8 cellular contexts compared by ENCODE assay signal in the genomic region with DNA sequence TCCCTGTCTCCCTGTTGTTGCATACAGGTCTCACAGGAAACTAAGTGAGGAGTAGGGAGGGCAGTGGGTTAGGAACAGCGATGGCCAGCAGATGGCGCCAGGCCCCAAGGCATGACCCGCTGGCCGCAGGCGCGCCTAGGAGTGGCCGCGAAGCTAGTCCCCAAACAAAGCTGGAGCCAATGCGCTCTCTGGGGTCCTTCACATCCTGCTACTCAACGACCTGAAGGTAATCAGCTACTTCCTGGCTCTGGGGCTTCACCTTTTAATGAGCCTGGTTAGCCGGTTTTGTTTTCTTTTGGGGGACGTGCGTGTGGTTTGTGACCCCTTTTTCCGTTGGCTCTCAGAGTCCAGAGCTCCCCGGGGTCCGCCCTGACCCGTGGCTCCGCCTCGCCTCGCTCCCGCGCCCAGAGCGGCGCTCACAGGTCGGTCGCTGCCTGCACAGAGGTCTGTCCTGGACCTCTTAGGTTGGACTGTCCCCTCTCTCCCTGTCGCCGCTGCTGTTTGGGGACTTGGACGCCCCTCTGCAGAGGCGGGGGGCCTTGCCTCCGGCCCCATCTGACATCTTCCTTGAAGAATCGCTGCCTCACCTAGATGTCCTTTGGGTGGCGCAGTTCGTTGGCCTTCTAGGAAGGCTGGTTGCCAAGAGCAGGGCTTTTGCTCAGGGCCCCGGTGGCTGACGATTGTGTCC.
DNase-seq lines count a peak whose midpoint lies in the region; ATAC-seq, FAIRE-seq and TF ChIP-seq lines count a peak whose summit lies in the region.

No MANE protein-coding gene starts in this region.

- POLR2A ChIA-PET in Caco-2 (lab: Charles Lee) = interaction anchor here (0.6 to 1.2 kb wide), 6 partner anchors 10 to 616 kb away, joined by 3 to 6 read pairs (median 3); no protein-coding TSS in a partner anchor

- CTCF ChIA-PET in Caco-2 (lab: Charles Lee) = interaction anchor here (0.5 to 5.3 kb wide), 69 partner anchors 9 to 1434 kb away, joined by 3 to 128 read pairs (median 5); partner anchors contain the start of genes GTF3A, MTIF3, POLR1D and RASL11A

- intact Hi-C loops in Caco-2 (cut with micrococcal nuclease; ENCODE audit: unreplicated experiment) = loop anchor here (1.0 kb wide), 4 partner anchors 12 to 636 kb away; no protein-coding TSS in a partner anchor

- H3K27ac ChIP-seq in HUES64 (ENCODE audit: low read depth, low read length) = no peak overlapping the region

- BruUV-seq in Caco-2 (replicated peaks; lab: Mats Ljungman, UMichigan) = no TSS peak

- H3K27ac Mint-ChIP-seq in Caco-2 (ENCODE audit: unreplicated experiment) = peak overlapping the region; percentile 28
- no peak overlapping the region for H3K27ac Mint-ChIP-seq in activated T-helper 17 cell treated with anti-CD3 and anti-CD28 coated beads, Interleukin-2, amount 50 U/mL, for 72 hours
- no peak overlapping the region for H3K27ac Mint-ChIP-seq in nephron progenitor cell

- 4% methylated on average over 36 of the region's 36 CpGs for WGBS in HUES64

- FAIRE-seq in RCC 7860 (lab: Jason Lieb, UNC) = no peak

- H3K36me3 ChIP-seq in Caco-2 (ENCODE audit: control insufficient read depth, insufficient read depth, low read length) (no peaks in the 10 kb centered on the region; the same call in 1 of the 2 replicates), HUES64 (ENCODE audit: insufficient read depth, low read length) (no peaks in the 10 kb centered on the region)

- H3K4me1 ChIP-seq in Caco-2 (peaks cover 4% of the 10 kb centered on the region; the same call in 1 of the 2 replicates), HUES64 (ENCODE audit: insufficient read depth, low read length) (peaks cover 4% of the 10 kb centered on the region; the same call in 1 of the 2 replicates)

- peak overlapping the region; percentile 44 for H3K4me3 ChIP-seq in Caco-2 (ENCODE audit: low read depth, low read length)
- peak overlapping the region; percentile 64 for H3K4me3 ChIP-seq in HUES64 (ENCODE audit: low read length)

- no peaks in the 10 kb centered on the region for H3K9me3 ChIP-seq in Caco-2
- no peaks in the 10 kb centered on the region for H3K9me3 ChIP-seq in HUES64 (ENCODE audit: insufficient read depth, low read depth, low read length)

- H3K9ac ChIP-seq in HUES64 (ENCODE audit: low read depth, low read length) = peak overlapping the region; percentile 73

- peak; percentile 79 for ATAC-seq in GM19455 (IDR thresholded peaks at IDR 0.05; ENCODE audit: unreplicated experiment)
- ATAC-seq in activated T-helper 17 cell treated with anti-CD3 and anti-CD28 coated beads, Interleukin-2, amount 50 U/mL, for 72 hours (replicated peaks) = peak; percentile 95

- H3K9me3 Mint-ChIP-seq in Caco-2 (ENCODE audit: unreplicated experiment) (no peaks in the 10 kb centered on the region), nephron progenitor cell (no peaks in the 10 kb centered on the region)
- H3K9me3 Mint-ChIP-seq in activated T-helper 17 cell treated with anti-CD3 and anti-CD28 coated beads, Interleukin-2, amount 50 U/mL, for 72 hours = no peaks in the 10 kb centered on the region

- H3K36me3 Mint-ChIP-seq in Caco-2 (ENCODE audit: insufficient read depth, unreplicated experiment) = no peaks in the 10 kb centered on the region
- no peaks in the 10 kb centered on the region for H3K36me3 Mint-ChIP-seq in activated T-helper 17 cell treated with anti-CD3 and anti-CD28 coated beads, Interleukin-2, amount 50 U/mL, for 72 hours (ENCODE audit: low read depth)
- H3K36me3 Mint-ChIP-seq in nephron progenitor cell (ENCODE audit: low read depth) = no peaks in the 10 kb centered on the region

- H3K27me3 Mint-ChIP-seq in Caco-2 (ENCODE audit: insufficient read depth, unreplicated experiment) (no peaks in the 10 kb centered on the region), nephron progenitor cell (ENCODE audit: low read depth, poor library complexity) (peaks cover 38% of the 10 kb centered on the region)
- H3K27me3 Mint-ChIP-seq in activated T-helper 17 cell treated with anti-CD3 and anti-CD28 coated beads, Interleukin-2, amount 50 U/mL, for 72 hours = peaks cover 24% of the 10 kb centered on the region

- TF ChIP-seq CTCF in Caco-2 (IDR thresholded peaks at IDR 0.05; ENCODE audit: insufficient read depth in 1 of 2, low read depth in 1 of 2, low read length in 1 of 2, severe bottlenecking in 1 of 2, unreplicated experiment in 1 of 2) (peak; percentile 94 to 98), nephron progenitor cell (IDR thresholded peaks at IDR 0.05) (peak; percentile 90)

- H3K4me1 Mint-ChIP-seq in Caco-2 (ENCODE audit: low read depth, unreplicated experiment) (peaks cover 18% of the 10 kb centered on the region), nephron progenitor cell (peaks cover 26% of the 10 kb centered on the region)
- H3K4me1 Mint-ChIP-seq in activated T-helper 17 cell treated with anti-CD3 and anti-CD28 coated beads, Interleukin-2, amount 50 U/mL, for 72 hours = peaks cover 4% of the 10 kb centered on the region

- no peaks in the 10 kb centered on the region; the same call in 1 of the 2 replicates for H3K27me3 ChIP-seq in Caco-2 (replicated peaks; ENCODE audit: control insufficient read depth, insufficient read depth, low read length)
- peaks cover 10% of the 10 kb centered on the region; the same call in 1 of the 2 replicates for H3K27me3 ChIP-seq in HUES64 (ENCODE audit: insufficient read depth, low read length)

- DNase-seq in Caco-2 (peak; percentile 87 to 93), RCC 7860 (ENCODE audit: low spot score) (peak; percentile 60), fibroblast of the conjunctiva (ENCODE audit: low read depth) (peak; percentile 44), nephron progenitor cell (peak; percentile 94)
- DNase-seq in stimulated activated naive CD4-positive, alpha-beta T cell treated with Interleukin-2 at 50 U/mL for 16 hours (lab: John Stamatoyannopoulos, UW) = peak; percentile 66

- H3K4me3 Mint-ChIP-seq in Caco-2 (ENCODE audit: unreplicated experiment) = peak overlapping the region; percentile 71
- H3K4me3 Mint-ChIP-seq in activated T-helper 17 cell treated with anti-CD3 and anti-CD28 coated beads, Interleukin-2, amount 50 U/mL, for 72 hours = peak overlapping the region; percentile 17
- H3K4me3 Mint-ChIP-seq in nephron progenitor cell = peak overlapping the region; percentile 84

Comparison
In these comparisons a context has a peak if more than half of its experiments do, and no peak if none do; other contexts are left out.
1. DNase-seq: peak in every context shown above with its lines; median percentile 94 in nephron progenitor cell; 90 in Caco-2; 66 in stimulated activated naive CD4-positive, alpha-beta T cell treated with Interleukin-2 at 50 U/mL for 16 hours; 60 in RCC 7860; 44 in fibroblast of the conjunctiva.
2. H3K4me3 Mint-ChIP-seq: peak in every context shown above with its lines; median percentile 84 in nephron progenitor cell; 71 in Caco-2; 17 in activated T-helper 17 cell treated with anti-CD3 and anti-CD28 coated beads, Interleukin-2, amount 50 U/mL, for 72 hours.